1 cellular context compared by ENCODE assay signal in the genomic region with DNA sequence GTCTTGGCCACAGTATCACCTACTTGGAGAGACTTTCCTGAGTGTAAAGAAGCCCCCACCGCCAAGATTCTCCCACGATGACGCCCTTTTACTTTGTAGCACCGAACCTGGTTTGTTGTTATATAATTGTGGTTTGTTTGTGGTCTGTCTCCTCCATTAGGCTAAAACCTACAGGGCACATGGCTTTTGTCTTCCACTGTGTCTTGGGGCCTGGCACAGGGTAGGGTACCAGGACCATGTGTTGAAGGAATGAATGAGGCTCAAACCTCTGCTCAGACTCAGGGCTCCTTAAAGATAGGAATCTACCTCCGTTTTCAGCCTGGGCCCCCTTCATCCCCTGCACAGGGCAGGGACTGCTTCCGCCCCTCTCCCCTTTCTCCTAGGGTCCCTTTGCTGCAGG.
TF ChIP-seq lines count a peak whose summit lies in the region.

No MANE protein-coding gene starts in this region.

TF ChIP-seq in GM12878, 131 proteins besides CTCF, POLR2A, EP300 and RAD21:
- TF ChIP-seq IKZF1 (conservative IDR thresholded peaks at IDR 0.05) (0 out of 2 replicates have a peak, but pooled peaks have one; percentile 36), IKZF2 (IDR thresholded peaks at IDR 0.05) (peak; percentile 36 to 37; a peak in 2 of 4 replicates), MYC (IDR thresholded peaks at IDR 0.05; ENCODE audit: insufficient read depth, insufficient read length, insufficient replicate concordance, low read length, severe bottlenecking) (no peak), ZNF24 (IDR thresholded peaks at IDR 0.05) (peak; percentile 94), SREBF1 (IDR thresholded peaks at IDR 0.05; ENCODE audit: low read length) (no peak), IRF4 (IDR thresholded peaks at IDR 0.05; ENCODE audit: low read depth, low read length) (no peak), MTA2 (IDR thresholded peaks at IDR 0.05; ENCODE audit: low read depth) (peak; percentile 38; the same call in 1 of the 2 replicates), DPF2 (IDR thresholded peaks at IDR 0.05) (0 out of 2 replicates have a peak, but pooled peaks have one; percentile 33), SKIL (IDR thresholded peaks at IDR 0.05; ENCODE audit: low read depth, poor library complexity, severe bottlenecking) (no peak), RAD51 (IDR thresholded peaks at IDR 0.05) (peak; percentile 48; the same call in 1 of the 2 replicates)
- TF ChIP-seq, protein P1, sequence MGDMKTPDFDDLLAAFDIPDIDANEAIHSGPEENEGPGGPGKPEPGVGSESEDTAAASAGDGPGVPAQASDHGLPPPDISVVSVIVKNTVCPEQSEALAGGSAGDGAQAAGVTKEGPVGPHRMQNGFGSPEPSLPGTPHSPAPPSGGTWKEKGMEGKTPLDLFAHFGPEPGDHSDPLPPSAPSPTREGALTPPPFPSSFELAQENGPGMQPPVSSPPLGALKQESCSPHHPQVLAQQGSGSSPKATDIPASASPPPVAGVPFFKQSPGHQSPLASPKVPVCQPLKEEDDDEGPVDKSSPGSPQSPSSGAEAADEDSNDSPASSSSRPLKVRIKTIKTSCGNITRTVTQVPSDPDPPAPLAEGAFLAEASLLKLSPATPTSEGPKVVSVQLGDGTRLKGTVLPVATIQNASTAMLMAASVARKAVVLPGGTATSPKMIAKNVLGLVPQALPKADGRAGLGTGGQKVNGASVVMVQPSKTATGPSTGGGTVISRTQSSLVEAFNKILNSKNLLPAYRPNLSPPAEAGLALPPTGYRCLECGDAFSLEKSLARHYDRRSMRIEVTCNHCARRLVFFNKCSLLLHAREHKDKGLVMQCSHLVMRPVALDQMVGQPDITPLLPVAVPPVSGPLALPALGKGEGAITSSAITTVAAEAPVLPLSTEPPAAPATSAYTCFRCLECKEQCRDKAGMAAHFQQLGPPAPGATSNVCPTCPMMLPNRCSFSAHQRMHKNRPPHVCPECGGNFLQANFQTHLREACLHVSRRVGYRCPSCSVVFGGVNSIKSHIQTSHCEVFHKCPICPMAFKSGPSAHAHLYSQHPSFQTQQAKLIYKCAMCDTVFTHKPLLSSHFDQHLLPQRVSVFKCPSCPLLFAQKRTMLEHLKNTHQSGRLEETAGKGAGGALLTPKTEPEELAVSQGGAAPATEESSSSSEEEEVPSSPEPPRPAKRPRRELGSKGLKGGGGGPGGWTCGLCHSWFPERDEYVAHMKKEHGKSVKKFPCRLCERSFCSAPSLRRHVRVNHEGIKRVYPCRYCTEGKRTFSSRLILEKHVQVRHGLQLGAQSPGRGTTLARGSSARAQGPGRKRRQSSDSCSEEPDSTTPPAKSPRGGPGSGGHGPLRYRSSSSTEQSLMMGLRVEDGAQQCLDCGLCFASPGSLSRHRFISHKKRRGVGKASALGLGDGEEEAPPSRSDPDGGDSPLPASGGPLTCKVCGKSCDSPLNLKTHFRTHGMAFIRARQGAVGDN (IDR thresholded peaks at IDR 0.05) = peak; percentile 99
- TF ChIP-seq, protein P2, sequence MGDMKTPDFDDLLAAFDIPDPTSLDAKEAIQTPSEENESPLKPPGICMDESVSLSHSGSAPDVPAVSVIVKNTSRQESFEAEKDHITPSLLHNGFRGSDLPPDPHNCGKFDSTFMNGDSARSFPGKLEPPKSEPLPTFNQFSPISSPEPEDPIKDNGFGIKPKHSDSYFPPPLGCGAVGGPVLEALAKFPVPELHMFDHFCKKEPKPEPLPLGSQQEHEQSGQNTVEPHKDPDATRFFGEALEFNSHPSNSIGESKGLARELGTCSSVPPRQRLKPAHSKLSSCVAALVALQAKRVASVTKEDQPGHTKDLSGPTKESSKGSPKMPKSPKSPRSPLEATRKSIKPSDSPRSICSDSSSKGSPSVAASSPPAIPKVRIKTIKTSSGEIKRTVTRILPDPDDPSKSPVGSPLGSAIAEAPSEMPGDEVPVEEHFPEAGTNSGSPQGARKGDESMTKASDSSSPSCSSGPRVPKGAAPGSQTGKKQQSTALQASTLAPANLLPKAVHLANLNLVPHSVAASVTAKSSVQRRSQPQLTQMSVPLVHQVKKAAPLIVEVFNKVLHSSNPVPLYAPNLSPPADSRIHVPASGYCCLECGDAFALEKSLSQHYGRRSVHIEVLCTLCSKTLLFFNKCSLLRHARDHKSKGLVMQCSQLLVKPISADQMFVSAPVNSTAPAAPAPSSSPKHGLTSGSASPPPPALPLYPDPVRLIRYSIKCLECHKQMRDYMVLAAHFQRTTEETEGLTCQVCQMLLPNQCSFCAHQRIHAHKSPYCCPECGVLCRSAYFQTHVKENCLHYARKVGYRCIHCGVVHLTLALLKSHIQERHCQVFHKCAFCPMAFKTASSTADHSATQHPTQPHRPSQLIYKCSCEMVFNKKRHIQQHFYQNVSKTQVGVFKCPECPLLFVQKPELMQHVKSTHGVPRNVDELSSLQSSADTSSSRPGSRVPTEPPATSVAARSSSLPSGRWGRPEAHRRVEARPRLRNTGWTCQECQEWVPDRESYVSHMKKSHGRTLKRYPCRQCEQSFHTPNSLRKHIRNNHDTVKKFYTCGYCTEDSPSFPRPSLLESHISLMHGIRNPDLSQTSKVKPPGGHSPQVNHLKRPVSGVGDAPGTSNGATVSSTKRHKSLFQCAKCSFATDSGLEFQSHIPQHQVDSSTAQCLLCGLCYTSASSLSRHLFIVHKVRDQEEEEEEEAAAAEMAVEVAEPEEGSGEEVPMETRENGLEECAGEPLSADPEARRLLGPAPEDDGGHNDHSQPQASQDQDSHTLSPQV (IDR thresholded peaks at IDR 0.05) = peak; percentile 89; the same call in 1 of the 2 replicates
